1 cellular context compared by ENCODE assay signal in the genomic region with DNA sequence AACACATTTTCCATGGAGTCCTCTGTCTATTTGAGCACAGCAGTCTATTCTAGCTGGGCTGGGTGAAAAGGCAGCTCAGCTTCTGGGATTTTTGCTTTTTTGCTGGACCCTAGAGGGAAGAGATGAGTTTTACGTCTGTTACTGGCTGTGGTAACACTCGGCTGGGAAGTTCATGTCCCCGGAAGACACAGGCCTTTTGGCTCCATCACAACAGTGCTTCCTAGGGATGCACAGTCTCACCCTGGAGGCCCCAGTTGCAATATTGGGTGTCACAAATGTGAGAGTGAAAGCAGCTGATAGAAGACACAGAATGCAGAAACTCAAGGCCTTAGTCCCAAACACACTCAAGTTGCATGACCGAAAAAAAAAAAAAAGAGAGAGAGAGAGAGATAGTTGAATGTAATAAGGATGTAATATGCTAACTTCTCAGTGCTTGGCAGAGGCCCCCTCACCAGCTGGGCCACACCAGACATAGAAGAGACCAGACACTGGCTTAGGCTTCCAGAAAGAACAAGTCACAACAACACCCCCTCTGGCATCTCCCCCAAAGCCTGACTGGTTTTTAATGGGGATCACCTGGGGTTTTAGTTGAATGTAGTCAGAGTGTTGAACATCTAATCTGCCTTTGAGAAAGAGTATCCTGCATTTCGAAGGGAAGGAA.
TF ChIP-seq lines count a peak whose summit lies in the region.

No MANE protein-coding gene starts in this region.

TF ChIP-seq in H1, 55 proteins besides CTCF, POLR2A, EP300 and RAD21 (continued from another document):
- no peak for TF ChIP-seq POLR2AphosphoS5 (IDR thresholded peaks at IDR 0.05; ENCODE audit: low read depth, low read length)
- no peak for TF ChIP-seq KDM4A (IDR thresholded peaks at IDR 0.05; ENCODE audit: low read depth, low read length, severe bottlenecking)
- 0 out of 2 replicates have a peak, but pooled peaks have one; percentile 10 for TF ChIP-seq SP1 (IDR thresholded peaks at IDR 0.05; ENCODE audit: low read depth, low read length)
